In the genomic region with DNA sequence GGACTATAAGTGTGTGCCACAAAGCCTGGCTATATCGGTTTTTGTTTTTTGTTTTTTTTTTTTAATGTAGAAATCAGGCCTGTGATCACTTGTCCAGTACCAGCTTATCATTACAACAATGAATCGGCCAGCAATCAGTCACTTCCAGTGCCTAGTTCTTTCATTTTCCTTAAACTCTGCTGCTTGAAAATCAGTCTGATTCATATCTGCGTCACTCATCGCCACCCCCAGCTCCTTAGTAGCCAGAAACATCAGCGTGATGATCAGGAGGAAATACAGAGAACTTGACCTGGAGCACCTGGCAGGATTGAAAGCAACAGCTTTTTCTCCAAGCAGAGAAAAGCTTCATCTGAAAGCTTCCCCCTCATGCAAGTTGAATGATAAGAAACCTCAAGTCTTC, we compare ENCODE assay signal across 14 cellular contexts.
DNase-seq lines count a peak whose midpoint lies in the region; ATAC-seq and TF ChIP-seq lines count a peak whose summit lies in the region.
"Had no signal": no experiment of that assay in that cellular context is flagged by ENCODE, and none has a peak within 500 bp of the region (broad histone marks: within the 10 kb centered on the region; RNA-seq: fewer than 3 reads in every experiment).

No MANE protein-coding gene starts in this region.

- DNase-seq in GM03348 (ENCODE audit: low spot score) (peak; percentile 19), SJSA1 (ENCODE audit: low read depth in 1 of 2, low spot score in 2 of 2) (peak in 1 of 2 experiments; percentile 15), fibroblast of lung (ENCODE audit: low read depth in 2 of 2) (peak; percentile 62 to 90), trophoblast cell (peak; percentile 25 to 47), lower leg skin (ENCODE audit: low spot score in 2 of 2) (no peak), T-helper 2 cell (no peak)
- DNase-seq: activated naive CD4-positive, alpha-beta T cell treated with Interleukin-2 at 50 U/mL for 16 hours; NCI-H1092; NCI-H446 treated with DMSO at 0.1 percent for 48 hours; RPMI8226 had no signal

- no peak overlapping the region for H2BK5ac ChIP-seq in trophoblast cell (ENCODE audit: low read depth, low read length, poor library complexity)

- peaks cover 23% of the 10 kb centered on the region for H3K4me1 ChIP-seq in SJSA1 (replicated peaks)
- H3K4me1 ChIP-seq in fibroblast of lung (ENCODE audit: control insufficient read depth, extremely low read depth, insufficient read depth, low read length): peaks cover 11% of the 10 kb centered on the region
- H3K4me1 ChIP-seq in trophoblast cell (ENCODE audit: control insufficient read depth in 1 of 2, insufficient read depth in 2 of 2, low read length in 2 of 2): peaks cover 7 to 16% of the 10 kb centered on the region in 2 experiments

- no peak overlapping the region for H2AK5ac ChIP-seq in trophoblast cell (ENCODE audit: low read length)

- no peak overlapping the region for H4K91ac ChIP-seq in trophoblast cell (ENCODE audit: low read depth, low read length)

- H3K9ac ChIP-seq in fibroblast of lung (ENCODE audit: insufficient read depth, low read length) (no peak overlapping the region), trophoblast cell (ENCODE audit: low read length) (no peak overlapping the region)

- no peak overlapping the region for H4K12ac ChIP-seq in trophoblast cell (ENCODE audit: low read depth, low read length)

- H3K79me2 ChIP-seq in fibroblast of lung (ENCODE audit: control insufficient read depth, insufficient read depth, low read length): peaks cover 43% of the 10 kb centered on the region
- peaks cover 2% of the 10 kb centered on the region for H3K79me2 ChIP-seq in trophoblast cell (ENCODE audit: control insufficient read depth, insufficient read depth, low read length, poor library complexity)

- H2BK12ac ChIP-seq in trophoblast cell (ENCODE audit: low read length): no peak overlapping the region

- H3K27me3 ChIP-seq in SJSA1 (replicated peaks) (no peaks in the 10 kb centered on the region), fibroblast of lung (ENCODE audit: control insufficient read depth, insufficient read depth, low read length) (no peaks in the 10 kb centered on the region), trophoblast cell (ENCODE audit: insufficient read depth, low read length) (no peaks in the 10 kb centered on the region)
- H3K27me3 ChIP-seq: gastroesophageal sphincter had no signal

- no peak overlapping the region for H2BK120ac ChIP-seq in trophoblast cell (ENCODE audit: insufficient read depth, low read length, poor library complexity)

- H4K8ac ChIP-seq in trophoblast cell (ENCODE audit: low read depth, low read length): no peak overlapping the region

- no peak overlapping the region for H3K23ac ChIP-seq in trophoblast cell (ENCODE audit: low read length)

- no peak overlapping the region for H3K14ac ChIP-seq in trophoblast cell (ENCODE audit: low read length)

- no peak overlapping the region for H3K18ac ChIP-seq in trophoblast cell (ENCODE audit: low read length)

- H3K27ac ChIP-seq in SJSA1 (peak overlapping the region; percentile 34), fibroblast of lung (ENCODE audit: insufficient read depth, low read length) (no peak overlapping the region), trophoblast cell (ENCODE audit: low read depth, low read length) (peak overlapping the region; percentile 0)

- H3K79me1 ChIP-seq in trophoblast cell (ENCODE audit: low read length): peaks cover 14% of the 10 kb centered on the region

- intact Hi-C loops in lower leg skin (cut with DNase I; ENCODE audit: low total_unique reads): no loop called here

- TF ChIP-seq CTCF in fibroblast of lung (conservative IDR thresholded peaks at IDR 0.05 in 1 of 2, IDR thresholded peaks at IDR 0.05 in 1 of 2; ENCODE audit: low read depth in 1 of 2, low read length in 2 of 2) (no peak), lower leg skin (IDR thresholded peaks at IDR 0.05) (no peak)

- no peak overlapping the region for H2AFZ ChIP-seq in fibroblast of lung (ENCODE audit: low read length)
- no peak overlapping the region for H2AFZ ChIP-seq in trophoblast cell (ENCODE audit: insufficient read depth, low read length, poor library complexity)

- H3K4ac ChIP-seq in trophoblast cell (ENCODE audit: low read depth, low read length): no peak overlapping the region

- H3K4me2 ChIP-seq in fibroblast of lung (ENCODE audit: extremely low read depth, insufficient read depth, low read length) (no peak overlapping the region), trophoblast cell (ENCODE audit: low read length) (no peak overlapping the region)

- H4K20me1 ChIP-seq in fibroblast of lung (ENCODE audit: control insufficient read depth, extremely low read depth, insufficient read depth, low read length): no peaks in the 10 kb centered on the region

- no peak overlapping the region for H3K4me3 ChIP-seq in SJSA1
- H3K4me3 ChIP-seq in fibroblast of lung (replicated peaks in 1 of 4; ENCODE audit: control extremely low read depth in 1 of 4, insufficient read depth in 1 of 4, low read depth in 3 of 4, low read length in 4 of 4): no peak overlapping the region
- H3K4me3 ChIP-seq in trophoblast cell (ENCODE audit: low read depth, low read length): no peak overlapping the region
- H3K4me3 ChIP-seq in lower leg skin (ENCODE audit: low read depth, poor library complexity, severe bottlenecking): no peak overlapping the region
- H3K4me3 ChIP-seq: gastroesophageal sphincter, lung had no signal

- H3K9me3 ChIP-seq in SJSA1 (replicated peaks) (no peaks in the 10 kb centered on the region), fibroblast of lung (ENCODE audit: control insufficient read depth, insufficient read depth, low read depth, low read length) (no peaks in the 10 kb centered on the region), trophoblast cell (ENCODE audit: insufficient read depth, low read depth, low read length) (no peaks in the 10 kb centered on the region)
- H3K9me3 ChIP-seq: gastroesophageal sphincter had no signal

- ATAC-seq in GM21786 (IDR thresholded peaks at IDR 0.05; ENCODE audit: unreplicated experiment) (no peak), GM18909 (IDR thresholded peaks at IDR 0.05; ENCODE audit: poor library complexity, unreplicated experiment) (no peak)
- ATAC-seq: gastroesophageal sphincter had no signal

- TF ChIP-seq POLR2A in lower leg skin (IDR thresholded peaks at IDR 0.05): no peak

- peaks cover 55% of the 10 kb centered on the region for H3K36me3 ChIP-seq in SJSA1
- H3K36me3 ChIP-seq in fibroblast of lung (ENCODE audit: control insufficient read depth, insufficient read depth, low read length): peaks cover 18% of the 10 kb centered on the region
- H3K36me3 ChIP-seq in trophoblast cell (ENCODE audit: control insufficient read depth in 1 of 2, insufficient read depth in 2 of 2, low read length in 2 of 2): peaks cover 0 to 9% of the 10 kb centered on the region in 2 experiments

- WGBS in trophoblast cell (ENCODE audit: extremely low coverage, insufficient coverage, insufficient read length): no CpG with 5 or more reads among the region's 5 CpGs
- WGBS in lower leg skin, 2 donors: 76 to 80% methylated on average over 5 of the region's 5 CpGs

Comparison
In these comparisons a context has a peak if more than half of its experiments do, and no peak if none do; other contexts are left out.
1. DNase-seq: peak in GM03348 (single experiment), fibroblast of lung (2 of 2) and trophoblast cell (2 of 2); none in lower leg skin (0 of 2) and T-helper 2 cell (0 of 5).